ENCODE assay signal across 19 cellular contexts in genomic region chr7:1945558-1945957, GRCh38.
DNase-seq lines count a peak whose midpoint lies in the region; ATAC-seq, FAIRE-seq and TF ChIP-seq lines count a peak whose summit lies in the region.
"Had no signal": no experiment of that assay in that cellular context is flagged by ENCODE, and none has a peak within 500 bp of the region (broad histone marks: within the 10 kb centered on the region; RNA-seq: fewer than 3 reads in every experiment).

No MANE protein-coding gene starts in this region.

- H3K27ac ChIP-seq in right atrium auricular region (no peak overlapping the region), kidney (ENCODE audit: low read depth in 2 of 2, low read length in 2 of 2) (no peak overlapping the region), sigmoid colon (no peak overlapping the region)
- no peak overlapping the region for H3K27ac ChIP-seq in CD4-positive, CD25-positive, alpha-beta regulatory T cell (ENCODE audit: insufficient read depth, low read length, poor library complexity, severe bottlenecking)

- H3K36me3 Mint-ChIP-seq in CD4-positive, CD25-positive, alpha-beta regulatory T cell = no peaks in the 10 kb centered on the region

- FAIRE-seq in kidney (lab: Jason Lieb, UNC) = no peak
- FAIRE-seq: H54 had no signal

- DNase-seq in Right ventricle myocardium superior = peak; percentile 13
- no peak for DNase-seq in right atrium auricular region (ENCODE audit: low spot score)
- no peak for DNase-seq in CD4-positive, CD25-positive, alpha-beta regulatory T cell
- peak; percentile 65 for DNase-seq in kidney
- DNase-seq in sigmoid colon = peak; percentile 11
- DNase-seq in stimulated activated CD4-positive, alpha-beta T cell treated with anti-CD3 and anti-CD28 coated beads, Interleukin-2, amount 100 ng/mL, for 48 hours = no peak
- DNase-seq in UCSD-AML1 (lab: John Stamatoyannopoulos, UW; ENCODE audit: unreplicated experiment) = no peak
- no peak for DNase-seq in NCI-H1436 treated with DMSO at 0.1 percent for 48 hours (lab: John Stamatoyannopoulos, UW)
- DNase-seq: DMS79 treated with DMSO at 0.1 percent for 48 hours, KBM-7, NCI-H1105 treated with DMSO at 0.1 percent for 48 hours, NCI-H1694 treated with DMSO at 0.1 percent for 48 hours, NCI-H226, NCI-H524, NCI-H82, OCI-M1, SIG-M5 had no signal

- intact Hi-C loops in Right ventricle myocardium superior (cut with DNase I) = no loop called here
- intact Hi-C loops in kidney (cut with DNase I) = no loop called here
- intact Hi-C loops in sigmoid colon (cut with DNase I) = no loop called here

- peaks cover 2 to 46% (median 19%) of the 10 kb centered on the region in 4 donors for H3K4me1 Mint-ChIP-seq in CD4-positive, CD25-positive, alpha-beta regulatory T cell

- H3K27me3 ChIP-seq in right atrium auricular region (no peaks in the 10 kb centered on the region), sigmoid colon (no peaks in the 10 kb centered on the region)
- no peaks in the 10 kb centered on the region for H3K27me3 ChIP-seq in CD4-positive, CD25-positive, alpha-beta regulatory T cell (ENCODE audit: control insufficient read depth, insufficient read depth, low read length)

- WGBS in sigmoid colon, 2 donors = 82 to 83% methylated on average over 14 of the region's 14 CpGs

- peaks cover 4% of the 10 kb centered on the region for H3K27me3 Mint-ChIP-seq in CD4-positive, CD25-positive, alpha-beta regulatory T cell

- TF ChIP-seq POLR2A in sigmoid colon (IDR thresholded peaks at IDR 0.05) = no peak

- H3K9me3 ChIP-seq in right atrium auricular region = no peaks in the 10 kb centered on the region
- no peaks in the 10 kb centered on the region for H3K9me3 ChIP-seq in CD4-positive, CD25-positive, alpha-beta regulatory T cell (ENCODE audit: control insufficient read depth in 2 of 2, low read length in 2 of 2)
- H3K9me3 ChIP-seq in kidney (ENCODE audit: control insufficient read depth in 1 of 2, low read length in 2 of 2) = no peaks in the 10 kb centered on the region
- no peaks in the 10 kb centered on the region for H3K9me3 ChIP-seq in sigmoid colon

- no peak for TF ChIP-seq EP300 in sigmoid colon (IDR thresholded peaks at IDR 0.05)

- H3K4me3 ChIP-seq in right atrium auricular region (no peak overlapping the region), kidney (ENCODE audit: low read length in 2 of 2) (no peak overlapping the region), sigmoid colon (no peak overlapping the region)
- no peak overlapping the region for H3K4me3 ChIP-seq in CD4-positive, CD25-positive, alpha-beta regulatory T cell (ENCODE audit: low read depth, low read length)

- H3K27ac Mint-ChIP-seq in CD4-positive, CD25-positive, alpha-beta regulatory T cell = peak overlapping the region in 2 of 3 donors; percentile 38 to 49

- no peak for ATAC-seq in Right ventricle myocardium superior (ENCODE audit: poor library complexity)
- ATAC-seq in CD4-positive, CD25-positive, alpha-beta regulatory T cell (ENCODE audit: low read depth in 2 of 2) = no peak

- TF ChIP-seq CTCF in right atrium auricular region (IDR thresholded peaks at IDR 0.05) (no peak), kidney (IDR thresholded peaks at IDR 0.05; ENCODE audit: borderline replicate concordance, extremely low read depth, insufficient read depth) (no peak), sigmoid colon (IDR thresholded peaks at IDR 0.05) (no peak)

- H3K36me3 ChIP-seq in right atrium auricular region (no peaks in the 10 kb centered on the region), kidney (ENCODE audit: control insufficient read depth in 1 of 2, insufficient read depth in 2 of 2, low read length in 2 of 2) (no peaks in the 10 kb centered on the region), sigmoid colon (no peaks in the 10 kb centered on the region)
- no peaks in the 10 kb centered on the region for H3K36me3 ChIP-seq in CD4-positive, CD25-positive, alpha-beta regulatory T cell (ENCODE audit: control insufficient read depth, insufficient read depth, low read length)

- H3K9ac ChIP-seq in kidney (ENCODE audit: low read length in 2 of 2) = no peak overlapping the region

- no peak overlapping the region for H3K4me3 Mint-ChIP-seq in CD4-positive, CD25-positive, alpha-beta regulatory T cell

- peaks cover 0 to 1% (median 0%) of the 10 kb centered on the region in 7 donors for H3K9me3 Mint-ChIP-seq in CD4-positive, CD25-positive, alpha-beta regulatory T cell
- H3K9me3 Mint-ChIP-seq: CD14-positive monocyte had no signal

- peaks cover 0 to 5% of the 10 kb centered on the region in 2 donors for H3K4me1 ChIP-seq in right atrium auricular region
- peaks cover 23% of the 10 kb centered on the region for H3K4me1 ChIP-seq in CD4-positive, CD25-positive, alpha-beta regulatory T cell (ENCODE audit: control insufficient read depth, insufficient read depth, low read length, poor library complexity, severe bottlenecking)
- H3K4me1 ChIP-seq in kidney (ENCODE audit: control insufficient read depth in 1 of 2, insufficient read depth in 1 of 2, low read depth in 1 of 2, low read length in 2 of 2) = no peaks in the 10 kb centered on the region
- H3K4me1 ChIP-seq in sigmoid colon = no peaks in the 10 kb centered on the region

Comparison
In these comparisons a context has a peak if more than half of its experiments do, and no peak if none do; other contexts are left out.
1. DNase-seq: peak in Right ventricle myocardium superior (single experiment), kidney (single experiment) and sigmoid colon (single experiment); none in right atrium auricular region (single experiment), CD4-positive, CD25-positive, alpha-beta regulatory T cell (0 of 3), stimulated activated CD4-positive, alpha-beta T cell treated with anti-CD3 and anti-CD28 coated beads, Interleukin-2, amount 100 ng/mL, for 48 hours (0 of 2), UCSD-AML1 (single experiment) and NCI-H1436 treated with DMSO at 0.1 percent for 48 hours (single experiment).